In genomic region chr2:171630812-171631626, GRCh38 we compare ENCODE assay signal across 14 cellular contexts. TPM values are rescaled to one million over a fixed set of nuclear protein-coding genes. Genes with fewer than 3 reads are reported as not detected.
DNase-seq lines count a peak whose midpoint lies in the region; ATAC-seq and TF ChIP-seq lines count a peak whose summit lies in the region.
"Had no signal": no experiment of that assay in that cellular context is flagged by ENCODE, and none has a peak within 500 bp of the region (broad histone marks: within the 10 kb centered on the region; RNA-seq: fewer than 3 reads in every experiment).

No MANE protein-coding gene starts in this region.

- BruUV-seq in OCI-LY7 (replicated peaks; lab: Mats Ljungman, UMichigan), result no TSS peak

- no peak overlapping the region for H3K4me2 ChIP-seq in OCI-LY7 (ENCODE audit: low read length)

- no peaks in the 10 kb centered on the region for H3K9me2 ChIP-seq in OCI-LY7 (ENCODE audit: insufficient read depth, low read length)

- H3K4me3 ChIP-seq in Jurkat, Clone E6-1 (ENCODE audit: low read length), result no peak overlapping the region
- H3K4me3 ChIP-seq in OCI-LY7 (ENCODE audit: low read depth, low read length, poor library complexity, severe bottlenecking), result no peak overlapping the region
- H3K4me3 ChIP-seq: vagina had no signal

- CTCF ChIA-PET in OCI-LY7 (lab: Charles Lee; ENCODE audit: unreplicated experiment), result no interaction called here

- POLR2A ChIA-PET in OCI-LY7 (lab: Charles Lee), result no interaction called here

- no peaks in the 10 kb centered on the region for H3K4me1 ChIP-seq in OCI-LY7 (ENCODE audit: insufficient read depth, low read length, poor library complexity, severe bottlenecking)
- H3K4me1 ChIP-seq: vagina had no signal

- no peak for TF ChIP-seq CTCF in OCI-LY7 (conservative IDR thresholded peaks at IDR 0.05; ENCODE audit: low read length)

- intact Hi-C loops in OCI-LY7 (cut with micrococcal nuclease; ENCODE audit: unreplicated experiment), result no loop called here

- no peak overlapping the region for H2AFZ ChIP-seq in OCI-LY7 (ENCODE audit: low read length)

- DNase-seq in CMK (ENCODE audit: low read depth), result peak; percentile 51
- DNase-seq in Jurkat, Clone E6-1 (ENCODE audit: low read depth, low spot score), result peak; percentile 6
- peak; percentile 49 for DNase-seq in OCI-LY7 (ENCODE audit: low spot score)
- DNase-seq in erythroblast (lab: John Stamatoyannopoulos, UW), result peak; percentile 27 to 71
- DNase-seq in HuH-7.5 (ENCODE audit: low spot score), result no peak
- no peak for DNase-seq in cortex of kidney (lab: John Stamatoyannopoulos, UW)
- DNase-seq in NCI-H2107 (lab: John Stamatoyannopoulos, UW), result no peak
- DNase-seq: activated CD4-positive, alpha-beta T cell treated with anti-CD3 and anti-CD28 coated beads, Interleukin-2, amount 50 U/mL, for 4 hours; DMS79; islet precursor cell; NCI-H446; retina had no signal

- no peaks in the 10 kb centered on the region for H3K79me2 ChIP-seq in OCI-LY7 (ENCODE audit: insufficient read depth, low read depth, low read length)

- H3K9me3 ChIP-seq in OCI-LY7 (ENCODE audit: low read length), result peaks cover 34% of the 10 kb centered on the region
- H3K9me3 ChIP-seq: vagina had no signal

- no peaks in the 10 kb centered on the region for H4K20me1 ChIP-seq in OCI-LY7 (ENCODE audit: insufficient read depth, low read length)

- no peaks in the 10 kb centered on the region for H3K36me3 ChIP-seq in OCI-LY7 (ENCODE audit: insufficient read depth, low read length)
- H3K36me3 ChIP-seq: vagina had no signal

- H3K27ac ChIP-seq in OCI-LY7 (ENCODE audit: low read depth, low read length, poor library complexity, severe bottlenecking), result no peak overlapping the region
- H3K27ac ChIP-seq: vagina had no signal

- no peak for TF ChIP-seq POLR2A in erythroblast (IDR thresholded peaks at IDR 0.05; ENCODE audit: low read length)

- no peak for ATAC-seq in GM18517 (IDR thresholded peaks at IDR 0.05; ENCODE audit: unreplicated experiment)

RNA-seq across cellular contexts. Expression of gene DYNC1I2, which starts 56.2 kb away (rescaled TPM):
- 97.4 TPM for polyA plus RNA-seq in Jurkat, Clone E6-1 (2012; ENCODE audit: insufficient read depth, insufficient read length)
- 42.3 and 57.8 TPM in 2 replicates for total RNA-seq in OCI-LY7 (2014; rRNA removed; shearing (Covaris generic))
- total RNA-seq in OCI-LY7 (2022), result 58.5 and 60.1 TPM in 2 replicates

Comparison
In these comparisons a context has a peak if more than half of its experiments do, and no peak if none do; other contexts are left out.
1. DNase-seq: peak in CMK (single experiment), Jurkat, Clone E6-1 (single experiment), OCI-LY7 (single experiment) and erythroblast (2 of 2); none in HuH-7.5 (single experiment), cortex of kidney (single experiment) and NCI-H2107 (single experiment).